ENCODE assay signal across 20 cellular contexts in the genomic region with DNA sequence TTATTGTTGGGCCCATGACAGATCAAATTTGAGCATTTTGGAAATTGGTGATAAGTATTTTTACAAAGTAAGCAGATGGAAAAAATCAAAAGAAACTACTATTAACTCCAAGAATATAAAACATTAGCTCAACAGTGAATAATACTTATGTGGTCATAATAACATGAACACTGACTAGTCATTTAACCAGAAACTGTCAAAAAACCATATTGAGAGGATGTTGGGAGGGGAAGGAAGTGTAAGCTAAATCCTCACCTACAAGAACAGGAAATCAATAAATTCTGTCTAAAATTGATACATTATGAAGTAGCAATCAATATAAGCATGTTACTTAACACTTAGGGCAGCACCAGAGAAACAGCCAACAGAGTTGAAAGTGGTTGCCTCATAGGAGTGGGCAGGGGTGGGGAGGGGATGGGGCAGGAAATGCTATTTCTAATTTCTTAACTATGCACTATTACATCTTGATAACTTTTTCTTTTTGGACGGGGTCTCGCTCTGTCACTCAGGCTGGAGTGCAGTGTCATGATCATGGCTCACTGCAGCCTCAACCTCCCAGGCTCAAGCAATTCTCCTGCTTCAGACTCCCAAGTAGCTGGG. TPM values are rescaled to one million over a fixed set of nuclear protein-coding genes. Genes with fewer than 3 reads are reported as not detected.
A peak's percentile ranks its signal among the peaks of the same experiment; 100 is the strongest.
DNase-seq lines count a peak whose midpoint lies in the region; ATAC-seq and TF ChIP-seq lines count a peak whose summit lies in the region.
"Had no signal": no experiment of that assay in that cellular context is flagged by ENCODE, and none has a peak within 500 bp of the region (broad histone marks: within the 10 kb centered on the region; RNA-seq: fewer than 3 reads in every experiment).

No MANE protein-coding gene starts in this region.

- CTCF ChIA-PET in CD8-positive, alpha-beta T cell (lab: Charles Lee): interaction anchor here (1.6 to 1.9 kb wide), 2 partner anchors 84 kb away, joined by 5 read pairs; no protein-coding TSS in a partner anchor

- no peak overlapping the region for H2AFZ ChIP-seq in osteoblast (ENCODE audit: low read length)

- H3K79me2 ChIP-seq in osteoblast (ENCODE audit: insufficient read depth, low read length): no peaks in the 10 kb centered on the region

- no peak for TF ChIP-seq CTCF in CD8-positive, alpha-beta T cell (IDR thresholded peaks at IDR 0.05)
- TF ChIP-seq CTCF in osteoblast (IDR thresholded peaks at IDR 0.05; ENCODE audit: extremely low read depth, low read depth, low read length): no peak

- no peaks in the 10 kb centered on the region for H3K36me3 ChIP-seq in CD8-positive, alpha-beta T cell (ENCODE audit: insufficient read depth, low read length)
- H3K36me3 ChIP-seq in osteoblast (ENCODE audit: insufficient read depth, low read length): no peaks in the 10 kb centered on the region
- H3K36me3 ChIP-seq: breast epithelium, suprapubic skin had no signal

- H3K4me1 ChIP-seq in CD8-positive, alpha-beta T cell (ENCODE audit: insufficient read depth, low read length): peaks cover 42% of the 10 kb centered on the region
- H3K4me1 ChIP-seq in osteoblast (ENCODE audit: insufficient read depth, low read length): no peaks in the 10 kb centered on the region
- H3K4me1 ChIP-seq: breast epithelium, foreskin keratinocyte had no signal

- H3K27ac ChIP-seq in CD8-positive, alpha-beta T cell (ENCODE audit: low read depth, low read length): no peak overlapping the region
- H3K27ac ChIP-seq in osteoblast (ENCODE audit: low read depth, low read length): no peak overlapping the region
- H3K27ac ChIP-seq: breast epithelium, foreskin keratinocyte, suprapubic skin had no signal

- peak overlapping the region; percentile 80 for H3K27ac Mint-ChIP-seq in CD8-positive, alpha-beta T cell
- H3K27ac Mint-ChIP-seq in T-helper 1 cell treated with Interleukin-12 subunit alpha and Interleukin-12 subunit beta and Interleukin-4 antibody, amounts not matched to agents 30 μg/mL and 1 μg/mL, for 36 hours: peak overlapping the region; percentile 87
- peak overlapping the region; percentile 93 to 96 for H3K27ac Mint-ChIP-seq in effector memory CD8-positive, alpha-beta T cell
- H3K27ac Mint-ChIP-seq: activated B cell treated with CpG ODN at 0.5 μM for 24 hours; dendritic cell treated with granulocyte-macrophage colony-stimulating factor and Interleukin-4, amounts not matched to agents 40 ng/mL and 50 ng/mL, for 4 days; HFFc6 had no signal

- peak overlapping the region; percentile 2 for H3K4me3 Mint-ChIP-seq in CD8-positive, alpha-beta T cell
- H3K4me3 Mint-ChIP-seq in T-helper 1 cell treated with Interleukin-12 subunit alpha and Interleukin-12 subunit beta and Interleukin-4 antibody, amounts not matched to agents 30 μg/mL and 1 μg/mL, for 36 hours: peak overlapping the region; percentile 32
- H3K4me3 Mint-ChIP-seq in effector memory CD8-positive, alpha-beta T cell: peak overlapping the region; percentile 66 to 76
- H3K4me3 Mint-ChIP-seq: activated B cell treated with CpG ODN at 0.5 μM for 24 hours; dendritic cell treated with granulocyte-macrophage colony-stimulating factor and Interleukin-4, amounts not matched to agents 40 ng/mL and 50 ng/mL, for 4 days; HFFc6; nephron progenitor cell had no signal

- H3K4me3 ChIP-seq in CD8-positive, alpha-beta T cell (ENCODE audit: low read depth, low read length): no peak overlapping the region
- H3K4me3 ChIP-seq in osteoblast (ENCODE audit: insufficient read depth, low read length): no peak overlapping the region
- H3K4me3 ChIP-seq: breast epithelium, suprapubic skin had no signal

- no peaks in the 10 kb centered on the region for H3K36me3 Mint-ChIP-seq in CD8-positive, alpha-beta T cell
- peaks cover 14% of the 10 kb centered on the region for H3K36me3 Mint-ChIP-seq in T-helper 1 cell treated with Interleukin-12 subunit alpha and Interleukin-12 subunit beta and Interleukin-4 antibody, amounts not matched to agents 30 μg/mL and 1 μg/mL, for 36 hours (ENCODE audit: low read depth)
- peaks cover 4% of the 10 kb centered on the region for H3K36me3 Mint-ChIP-seq in effector memory CD8-positive, alpha-beta T cell (ENCODE audit: insufficient read depth)

- H3K27me3 Mint-ChIP-seq in CD8-positive, alpha-beta T cell (ENCODE audit: low read depth): no peaks in the 10 kb centered on the region
- no peaks in the 10 kb centered on the region for H3K27me3 Mint-ChIP-seq in T-helper 1 cell treated with Interleukin-12 subunit alpha and Interleukin-12 subunit beta and Interleukin-4 antibody, amounts not matched to agents 30 μg/mL and 1 μg/mL, for 36 hours (ENCODE audit: low read depth)
- no peaks in the 10 kb centered on the region for H3K27me3 Mint-ChIP-seq in effector memory CD8-positive, alpha-beta T cell
- H3K27me3 Mint-ChIP-seq: activated B cell treated with CpG ODN at 0.5 μM for 24 hours; dendritic cell treated with granulocyte-macrophage colony-stimulating factor and Interleukin-4, amounts not matched to agents 40 ng/mL and 50 ng/mL, for 4 days had no signal

- intact Hi-C loops in CD8-positive, alpha-beta T cell (cut with DNase I, micrococcal nuclease): no loop called here

- no peaks in the 10 kb centered on the region for H3K27me3 ChIP-seq in CD8-positive, alpha-beta T cell (ENCODE audit: insufficient read depth, low read length)
- no peaks in the 10 kb centered on the region for H3K27me3 ChIP-seq in osteoblast (ENCODE audit: insufficient read depth, low read length)
- H3K27me3 ChIP-seq: breast epithelium, suprapubic skin had no signal

- no peaks in the 10 kb centered on the region for H4K20me1 ChIP-seq in osteoblast (ENCODE audit: insufficient read depth, low read length)

- no peak for ATAC-seq in CD8-positive, alpha-beta T cell
- peak; percentile 5 for ATAC-seq in effector memory CD8-positive, alpha-beta T cell (replicated peaks)
- ATAC-seq: foreskin keratinocyte had no signal

- POLR2A ChIA-PET in CD8-positive, alpha-beta T cell (lab: Charles Lee): interaction anchor here (1.2 to 1.3 kb wide), 2 partner anchors 16 to 84 kb away, joined by 3 read pairs; no protein-coding TSS in a partner anchor

- H3K4me1 Mint-ChIP-seq in CD8-positive, alpha-beta T cell (ENCODE audit: low read depth): peaks cover 67% of the 10 kb centered on the region
- H3K4me1 Mint-ChIP-seq in T-helper 1 cell treated with Interleukin-12 subunit alpha and Interleukin-12 subunit beta and Interleukin-4 antibody, amounts not matched to agents 30 μg/mL and 1 μg/mL, for 36 hours (ENCODE audit: low read depth): peaks cover 75% of the 10 kb centered on the region
- peaks cover 72 to 80% of the 10 kb centered on the region in 2 donors for H3K4me1 Mint-ChIP-seq in effector memory CD8-positive, alpha-beta T cell (ENCODE audit: low read depth in 2 of 2)
- H3K4me1 Mint-ChIP-seq: nephron progenitor cell had no signal

- no peak overlapping the region for H3K4me2 ChIP-seq in osteoblast (ENCODE audit: insufficient read depth, low read length)

- H3K9me3 Mint-ChIP-seq in CD8-positive, alpha-beta T cell: peaks cover 4% of the 10 kb centered on the region
- H3K9me3 Mint-ChIP-seq in T-helper 1 cell treated with Interleukin-12 subunit alpha and Interleukin-12 subunit beta and Interleukin-4 antibody, amounts not matched to agents 30 μg/mL and 1 μg/mL, for 36 hours: peaks cover 5% of the 10 kb centered on the region
- H3K9me3 Mint-ChIP-seq in effector memory CD8-positive, alpha-beta T cell: no peaks in the 10 kb centered on the region

- DNase-seq in CD1c-positive myeloid dendritic cell (ENCODE audit: extremely low spot score) (peak; percentile 27), kidney glomerular epithelial cell (lab: John Stamatoyannopoulos, UW) (no peak), putamen (ENCODE audit: low spot score) (no peak), osteoblast (ENCODE audit: insufficient read length, low spot score, missing footprints) (no peak)
- no peak for DNase-seq in CD8-positive, alpha-beta T cell
- no peak for DNase-seq in effector memory CD8-positive, alpha-beta T cell
- DNase-seq: activated B cell treated with CpG ODN at 0.5 μM for 24 hours; foreskin keratinocyte; HFFc6; mesenchymal stem cell; NCI-H187; nephron progenitor cell; stimulated activated CD4-positive, alpha-beta T cell treated with anti-CD3 and anti-CD28 coated beads, Interleukin-4, amount 100 ng/mL, for 1 hour had no signal

- H3K9me3 ChIP-seq in CD8-positive, alpha-beta T cell (ENCODE audit: low read length): no peaks in the 10 kb centered on the region
- H3K9me3 ChIP-seq in osteoblast (ENCODE audit: low read depth, low read length): no peaks in the 10 kb centered on the region

RNA-seq across cellular contexts. Expression of a gene that starts 41.7 kb away (rescaled TPM):
- total RNA-seq in CD8-positive, alpha-beta T cell: not detected
- not detected in 2 replicates for total RNA-seq in osteoblast
- total RNA-seq: activated B cell treated with CpG ODN at 0.5 μM for 24 hours, breast epithelium, foreskin keratinocyte, HFFc6, HT1080, LHCN-M2, posterior vena cava had no signal

Comparison
In these comparisons a context has a peak if more than half of its experiments do, and no peak if none do; other contexts are left out.
1. H3K4me3 Mint-ChIP-seq: peak in every context shown above with its lines; median percentile 71 in effector memory CD8-positive, alpha-beta T cell; 32 in T-helper 1 cell treated with Interleukin-12 subunit alpha and Interleukin-12 subunit beta and Interleukin-4 antibody, amounts not matched to agents 30 μg/mL and 1 μg/mL, for 36 hours; 2 in CD8-positive, alpha-beta T cell.